Comparison of ENCODE assay signal across 8 cellular contexts in genomic region chr7:1466524-1467271, GRCh38. TPM values are rescaled to one million over a fixed set of nuclear protein-coding genes. Genes with fewer than 3 reads are reported as not detected.
A peak's percentile ranks its signal among the peaks of the same experiment; 100 is the strongest.
DNase-seq lines count a peak whose midpoint lies in the region; ATAC-seq and TF ChIP-seq lines count a peak whose summit lies in the region.

No MANE protein-coding gene starts in this region.

- H2BK120ac ChIP-seq in H9 (ENCODE audit: low read depth, low read length, poor library complexity, severe bottlenecking), result no peak overlapping the region

- H2BK15ac ChIP-seq in H9 (ENCODE audit: low read depth, low read length), result no peak overlapping the region

- H3K4me1 ChIP-seq in H9 (ENCODE audit: insufficient read depth, low read length) (no peaks in the 10 kb centered on the region), right atrium auricular region (peaks cover 0 to 35% of the 10 kb centered on the region in 2 donors), skeletal muscle tissue (ENCODE audit: control insufficient read depth in 3 of 3, insufficient read depth in 3 of 3, low read length in 3 of 3) (peaks cover 10 to 35% (median 20%) of the 10 kb centered on the region in 3 donors)

- H3K4me3 Mint-ChIP-seq in H9 (no peak overlapping the region), WTC11 (no peak overlapping the region)

- no peaks in the 10 kb centered on the region for H3K79me2 ChIP-seq in H9 (ENCODE audit: insufficient read depth, low read length)

- ATAC-seq in WTC11, result peak; percentile 64
- no peak for ATAC-seq in HG03139 (IDR thresholded peaks at IDR 0.05; ENCODE audit: unreplicated experiment)
- no peak for ATAC-seq in HG02981 (IDR thresholded peaks at IDR 0.05; ENCODE audit: unreplicated experiment)
- ATAC-seq in GM21526 (IDR thresholded peaks at IDR 0.05; ENCODE audit: low FRiP score, unreplicated experiment), result no peak

- no peak overlapping the region for H3T11ph ChIP-seq in H9 (ENCODE audit: low read length)

- H2BK20ac ChIP-seq in H9 (ENCODE audit: low read depth, low read length, poor library complexity, severe bottlenecking), result no peak overlapping the region

- no peak overlapping the region for H3K4me3 ChIP-seq in right atrium auricular region
- peak overlapping the region in 1 of 3 donors; percentile 6 for H3K4me3 ChIP-seq in skeletal muscle tissue (ENCODE audit: low read length in 3 of 3)

- CTCF ChIA-PET in WTC11 (lab: Charles Lee), result interaction anchor here (1.4 kb wide), 1 partner anchor 34 kb away, joined by 7 read pairs; no protein-coding TSS in a partner anchor

- H3K14ac ChIP-seq in H9 (ENCODE audit: insufficient read depth, low read length), result no peak overlapping the region

- no peak overlapping the region for H3K4me2 ChIP-seq in H9 (ENCODE audit: insufficient read depth, insufficient read length, low read length)

- peaks cover 0 to 8% (median 4%) of the 10 kb centered on the region in 3 experiments; a peak in 3 of 7 replicates for H3K36me3 Mint-ChIP-seq in H9 (ENCODE audit: insufficient read depth in 1 of 3, low read depth in 3 of 3)
- H3K36me3 Mint-ChIP-seq in WTC11, result no peaks in the 10 kb centered on the region

- H3K9me3 ChIP-seq in H9 (ENCODE audit: control insufficient read depth, low read depth, low read length) (no peaks in the 10 kb centered on the region), right atrium auricular region (no peaks in the 10 kb centered on the region), skeletal muscle tissue (ENCODE audit: control insufficient read depth in 3 of 3, low read length in 3 of 3) (no peaks in the 10 kb centered on the region)

- no peak overlapping the region for H3K23ac ChIP-seq in H9 (ENCODE audit: insufficient read length, low read depth, low read length)

- H3K23me2 ChIP-seq in H9 (ENCODE audit: insufficient read length, low read depth, low read length, poor library complexity, severe bottlenecking), result no peaks in the 10 kb centered on the region

- H3K4ac ChIP-seq in H9 (ENCODE audit: low read depth, low read length), result no peak overlapping the region

- H4K20me1 ChIP-seq in H9 (ENCODE audit: control insufficient read depth, insufficient read depth, insufficient read length), result no peaks in the 10 kb centered on the region

- H4K5ac ChIP-seq in H9 (ENCODE audit: insufficient read length, low read depth, low read length), result no peak overlapping the region

- no peak overlapping the region for H2AK5ac ChIP-seq in H9 (ENCODE audit: insufficient read length, low read length)

- no CpG with 5 or more reads among the region's 17 CpGs for WGBS in H9 (ENCODE audit: extremely low coverage, insufficient read length, low lambda C conversion rate)

- H4K8ac ChIP-seq in H9 (replicated peaks; ENCODE audit: insufficient read length, low read depth, low read length), result no peak overlapping the region

- H2AFZ ChIP-seq in H9 (ENCODE audit: low read length), result no peak overlapping the region

- peak; percentile 75 for DNase-seq in H9
- DNase-seq in WTC11 (ENCODE audit: low spot score), result peak; percentile 58
- peak; percentile 89 for DNase-seq in right atrium auricular region (ENCODE audit: low spot score)
- no peak for DNase-seq in KG1 (lab: John Stamatoyannopoulos, UW)

- H2BK5ac ChIP-seq in H9 (ENCODE audit: insufficient read length, low read length), result no peak overlapping the region

- H3K27me3 Mint-ChIP-seq in H9 (ENCODE audit: low read depth) (peaks cover 2% of the 10 kb centered on the region; the same call in 1 of the 2 replicates), WTC11 (ENCODE audit: low read depth) (no peaks in the 10 kb centered on the region)

- TF ChIP-seq CTCF in H9 (conservative IDR thresholded peaks at IDR 0.05) (no peak), WTC11 (IDR thresholded peaks at IDR 0.05) (no peak), right atrium auricular region (IDR thresholded peaks at IDR 0.05) (no peak)

- H3K27ac ChIP-seq in H9 (ENCODE audit: insufficient read length, low read depth, low read length), result no peak overlapping the region
- H3K27ac ChIP-seq in right atrium auricular region, result peak overlapping the region; percentile 60 to 74
- H3K27ac ChIP-seq in skeletal muscle tissue (ENCODE audit: low read depth, low read length), result peak overlapping the region; percentile 67

- no peaks in the 10 kb centered on the region for H3K27me3 ChIP-seq in H9 (ENCODE audit: insufficient read depth, low read length)
- H3K27me3 ChIP-seq in right atrium auricular region, result no peaks in the 10 kb centered on the region
- H3K27me3 ChIP-seq in skeletal muscle tissue (ENCODE audit: control insufficient read depth in 3 of 3, insufficient read depth in 3 of 3, low read length in 3 of 3), result no peaks in the 10 kb centered on the region

- H3K56ac ChIP-seq in H9 (ENCODE audit: insufficient read length, low read depth, low read length), result no peak overlapping the region

- H3K79me1 ChIP-seq in H9 (ENCODE audit: insufficient read depth, low read depth, low read length, poor library complexity, severe bottlenecking), result no peaks in the 10 kb centered on the region

- H4K91ac ChIP-seq in H9 (ENCODE audit: insufficient read length, low read depth, low read length), result no peak overlapping the region

- H3K18ac ChIP-seq in H9 (ENCODE audit: insufficient read length, low read depth, low read length), result no peak overlapping the region

- POLR2A ChIA-PET in WTC11 (lab: Charles Lee), result no interaction called here

- no peaks in the 10 kb centered on the region for H3K9me3 Mint-ChIP-seq in H9
- no peaks in the 10 kb centered on the region for H3K9me3 Mint-ChIP-seq in WTC11

- no peak overlapping the region for H3K9ac ChIP-seq in H9 (ENCODE audit: extremely low read depth, insufficient read length, low read length)
- peak overlapping the region; percentile 51 to 64 (median 52) for H3K9ac ChIP-seq in skeletal muscle tissue (ENCODE audit: low read depth in 1 of 3, low read length in 3 of 3)

- peaks cover 7 to 13% of the 10 kb centered on the region in 2 experiments for H3K4me1 Mint-ChIP-seq in H9
- H3K4me1 Mint-ChIP-seq in WTC11, result 0 out of 2 replicates have a peak, but pooled peaks cover 4% of the 10 kb centered on the region

- H3K27ac Mint-ChIP-seq in H9, result no peak overlapping the region
- 0 out of 2 replicates have a peak overlapping the region, but pooled peaks have one; percentile 19 for H3K27ac Mint-ChIP-seq in WTC11

- H3K36me3 ChIP-seq in right atrium auricular region (peaks cover 19% of the 10 kb centered on the region), skeletal muscle tissue (ENCODE audit: control insufficient read depth in 3 of 3, insufficient read depth in 3 of 3, low read length in 3 of 3) (peaks cover 9 to 11% (median 9%) of the 10 kb centered on the region in 3 donors)

- H2BK12ac ChIP-seq in H9 (ENCODE audit: insufficient read length, low read depth, low read length), result no peak overlapping the region

TF ChIP-seq in WTC11, 78 proteins besides CTCF, POLR2A, EP300 and RAD21:
- TF ChIP-seq SMAD3 (CRISPR knock-in tag; IDR thresholded peaks at IDR 0.05; ENCODE audit: borderline replicate concordance) (no peak), ZNF671 (CRISPR knock-in tag; IDR thresholded peaks at IDR 0.05) (no peak)

RNA-seq across cellular contexts. Expression of gene MICALL2, which starts 7.4 kb away (rescaled TPM):
- 7.1 and 8.4 TPM in 2 replicates for total RNA-seq in H9 (2021)
- total RNA-seq in WTC11 (2021), result 13.6 to 15.7 TPM (median 14.1 TPM) in 3 replicates
- total RNA-seq in right atrium auricular region, result 1 to 10 TPM; 3.6 to 9.4 TPM
- total RNA-seq in skeletal muscle tissue, result 3.1 TPM

RNA-seq across cellular contexts. Expression of gene INTS1, which starts 37.5 kb away (rescaled TPM):
- total RNA-seq in H9 (2021) (133 and 135 TPM in 2 replicates), WTC11 (2021) (143 to 161 TPM (median 150 TPM) in 3 replicates), right atrium auricular region (10 to 100 TPM; 29.0 to 47.0 TPM), skeletal muscle tissue (16.7 TPM)
